In genomic region chr6:142412241-142412640, GRCh38 we compare ENCODE assay signal across 34 cellular contexts.
DNase-seq lines count a peak whose midpoint lies in the region; ATAC-seq, FAIRE-seq and TF ChIP-seq lines count a peak whose summit lies in the region.
"Had no signal": no experiment of that assay in that cellular context is flagged by ENCODE, and none has a peak within 500 bp of the region (broad histone marks: within the 10 kb centered on the region; RNA-seq: fewer than 3 reads in every experiment).

No MANE protein-coding gene starts in this region.

- H3K9ac ChIP-seq in mammary epithelial cell (ENCODE audit: insufficient read depth, low read length) (no peak overlapping the region), keratinocyte (ENCODE audit: control insufficient read depth, extremely low read depth, insufficient read depth, low read length) (no peak overlapping the region)
- H3K9ac ChIP-seq: KMS-11 had no signal

- H3K27ac ChIP-seq in mammary epithelial cell (ENCODE audit: insufficient read depth, low read depth, low read length): no peak overlapping the region
- peak overlapping the region; percentile 64 for H3K27ac ChIP-seq in SJCRH30
- no peak overlapping the region for H3K27ac ChIP-seq in keratinocyte (ENCODE audit: control insufficient read depth, insufficient read depth, low read length)
- no peak overlapping the region for H3K27ac ChIP-seq in pancreas
- H3K27ac ChIP-seq: coronary artery, KMS-11, sigmoid colon had no signal

- ATAC-seq in GM19397 (IDR thresholded peaks at IDR 0.05; ENCODE audit: unreplicated experiment): no peak
- no peak for ATAC-seq in pancreas
- ATAC-seq in GM18505 (IDR thresholded peaks at IDR 0.05; ENCODE audit: unreplicated experiment): no peak
- ATAC-seq: activated naive CD8-positive, alpha-beta T cell treated with anti-CD3 and anti-CD28 coated beads, Interleukin-2, amount 50 U/mL, for 24 hours; left lobe of liver; stimulated activated effector memory CD8-positive, alpha-beta T cell treated with anti-CD3 and anti-CD28 coated beads, Interleukin-12 subunit alpha, Interleukin-12 subunit beta, amount 100 ng/mL, for 72 hours had no signal

- DNase-seq in mammary epithelial cell (no peak), MCF 10A (ENCODE audit: unreplicated experiment) (no peak), SJCRH30 (no peak), keratinocyte (ENCODE audit: low read depth, low spot score) (no peak), pancreas (no peak), NCI-H82 treated with DMSO at 0.1 percent for 48 hours (lab: John Stamatoyannopoulos, UW; ENCODE audit: unreplicated experiment) (no peak)
- DNase-seq: activated CD4-positive, alpha-beta T cell treated with anti-CD3 and anti-CD28 coated beads, Interleukin-2, amount 50 U/mL, for 48 hours; activated CD4-positive, CD25-positive, alpha-beta regulatory T cell treated with anti-CD3 and anti-CD28 coated beads, Interleukin-2, amount 50 U/mL, for 72 hours; activated naive CD8-positive, alpha-beta T cell treated with anti-CD3 and anti-CD28 coated beads, Interleukin-2, amount 50 U/mL, for 24 hours; activated T-cell treated with anti-CD3 and anti-CD28 coated beads, Interleukin-2, amount 50 U/mL, for 48 hours; AML-193; Calu3; caudate nucleus; CD4-positive, CD25-positive, alpha-beta regulatory T cell; DMS79 treated with DMSO at 0.1 percent for 48 hours; effector memory CD4-positive, alpha-beta T cell; GDM1; MM.1S; NCI-H2081 treated with DMSO at 0.1 percent for 48 hours; NCI-H345; NCI-H748 treated with DMSO at 0.1 percent for 48 hours; RPMI8226; sigmoid colon; stimulated activated CD4-positive, alpha-beta T cell treated with anti-CD3 and anti-CD28 coated beads, Interleukin-15, amount 100 ng/mL, for 24 hours; T-helper 2 cell had no signal

- no peaks in the 10 kb centered on the region for H3K79me2 ChIP-seq in mammary epithelial cell (ENCODE audit: insufficient read depth, low read length)
- H3K79me2 ChIP-seq in keratinocyte (ENCODE audit: control insufficient read depth, insufficient read depth, low read length): no peaks in the 10 kb centered on the region

- WGBS in mammary epithelial cell (ENCODE audit: low coverage, missing lambda C conversion rate): 79% methylated on average over 2 of the region's 2 CpGs
- WGBS in pancreas, 2 donors: 48 to 67% methylated on average over 2 of the region's 2 CpGs

- H3K4me1 Mint-ChIP-seq in MCF 10A (ENCODE audit: insufficient read depth, unreplicated experiment): no peaks in the 10 kb centered on the region
- H3K4me1 Mint-ChIP-seq: CD4-positive, CD25-positive, alpha-beta regulatory T cell; memory B cell; stimulated activated effector memory CD8-positive, alpha-beta T cell treated with anti-CD3 and anti-CD28 coated beads, Interleukin-12 subunit alpha, Interleukin-12 subunit beta, amount 100 ng/mL, for 72 hours had no signal

- intact Hi-C loops in mammary epithelial cell (cut with micrococcal nuclease): no loop called here
- intact Hi-C loops in MCF 10A (cut with micrococcal nuclease): no loop called here
- intact Hi-C loops in pancreas (cut with DNase I): no loop called here

- no peak overlapping the region for H3K4me3 Mint-ChIP-seq in MCF 10A (ENCODE audit: unreplicated experiment)
- H3K4me3 Mint-ChIP-seq: activated naive CD8-positive, alpha-beta T cell treated with anti-CD3 and anti-CD28 coated beads, Interleukin-2, amount 50 U/mL, for 24 hours; CD4-positive, CD25-positive, alpha-beta regulatory T cell; memory B cell; stimulated activated effector memory CD8-positive, alpha-beta T cell treated with anti-CD3 and anti-CD28 coated beads, Interleukin-12 subunit alpha, Interleukin-12 subunit beta, amount 100 ng/mL, for 72 hours; type B pancreatic cell had no signal

- no peaks in the 10 kb centered on the region for H3K27me3 ChIP-seq in mammary epithelial cell (ENCODE audit: insufficient read depth, low read length)
- no peaks in the 10 kb centered on the region for H3K27me3 ChIP-seq in SJCRH30
- no peaks in the 10 kb centered on the region for H3K27me3 ChIP-seq in keratinocyte (ENCODE audit: control insufficient read depth, extremely low read depth, insufficient read depth, low read length)
- no peaks in the 10 kb centered on the region for H3K27me3 ChIP-seq in pancreas
- H3K27me3 ChIP-seq: sigmoid colon had no signal

- peaks cover 39% of the 10 kb centered on the region for H3K4me1 ChIP-seq in mammary epithelial cell (ENCODE audit: insufficient read depth, low read length)
- H3K4me1 ChIP-seq in SJCRH30: peaks cover 38% of the 10 kb centered on the region
- peaks cover 34% of the 10 kb centered on the region for H3K4me1 ChIP-seq in keratinocyte (ENCODE audit: control insufficient read depth, extremely low read depth, insufficient read depth, low read length)
- no peaks in the 10 kb centered on the region for H3K4me1 ChIP-seq in pancreas
- H3K4me1 ChIP-seq: sigmoid colon had no signal

- peaks cover 19% of the 10 kb centered on the region for H3K36me3 Mint-ChIP-seq in MCF 10A (ENCODE audit: insufficient read depth, unreplicated experiment)
- H3K36me3 Mint-ChIP-seq: CD4-positive, CD25-positive, alpha-beta regulatory T cell; memory B cell; stimulated activated effector memory CD8-positive, alpha-beta T cell treated with anti-CD3 and anti-CD28 coated beads, Interleukin-12 subunit alpha, Interleukin-12 subunit beta, amount 100 ng/mL, for 72 hours had no signal

- peak overlapping the region; percentile 3 for H3K4me2 ChIP-seq in mammary epithelial cell (ENCODE audit: insufficient read depth, low read depth, low read length)
- no peak overlapping the region for H3K4me2 ChIP-seq in keratinocyte (ENCODE audit: control insufficient read depth, extremely low read depth, insufficient read depth, low read depth, low read length)
- H3K4me2 ChIP-seq: KMS-11 had no signal

- H3K9me1 ChIP-seq in keratinocyte (ENCODE audit: control insufficient read depth, extremely low read depth, insufficient read depth, low read length): no peaks in the 10 kb centered on the region

- H3K4me3 ChIP-seq in mammary epithelial cell (replicated peaks in 1 of 3; ENCODE audit: insufficient read depth in 1 of 3, low read depth in 2 of 3, low read length in 3 of 3) (no peak overlapping the region), SJCRH30 (no peak overlapping the region), keratinocyte (ENCODE audit: control insufficient read depth in 2 of 3, extremely low read depth in 1 of 3, insufficient read depth in 2 of 3, low read depth in 1 of 3, low read length in 3 of 3) (no peak overlapping the region), pancreas (no peak overlapping the region)
- H3K4me3 ChIP-seq: coronary artery, sigmoid colon had no signal

- no peaks in the 10 kb centered on the region for H3K27me3 Mint-ChIP-seq in MCF 10A (ENCODE audit: insufficient read depth, unreplicated experiment)
- H3K27me3 Mint-ChIP-seq: activated naive CD8-positive, alpha-beta T cell treated with anti-CD3 and anti-CD28 coated beads, Interleukin-2, amount 50 U/mL, for 24 hours; type B pancreatic cell had no signal

- BruUV-seq in mammary epithelial cell (replicated peaks; lab: Mats Ljungman, UMichigan) (no TSS peak), MCF 10A (replicated peaks; lab: Mats Ljungman, UMichigan) (no TSS peak)

- POLR2A ChIA-PET in MCF 10A (lab: Yijun Ruan, JAX): no interaction called here

- CTCF ChIA-PET in mammary epithelial cell (lab: Charles Lee; ENCODE audit: low non-redundant PET): no interaction called here
- CTCF ChIA-PET in MCF 10A (lab: Yijun Ruan, JAX): interaction anchor here (0.6 to 0.7 kb wide), 2 partner anchors 14 to 30 kb away, joined by 3 read pairs; no protein-coding TSS in a partner anchor

- H3K9me3 ChIP-seq in mammary epithelial cell (replicated peaks; ENCODE audit: insufficient read depth, low read length) (no peaks in the 10 kb centered on the region), SJCRH30 (replicated peaks) (no peaks in the 10 kb centered on the region), keratinocyte (ENCODE audit: control insufficient read depth, low read depth, low read length) (no peaks in the 10 kb centered on the region), pancreas (no peaks in the 10 kb centered on the region)
- H3K9me3 ChIP-seq: sigmoid colon had no signal

- H4K20me1 ChIP-seq in mammary epithelial cell (ENCODE audit: insufficient read depth, low read length) (no peaks in the 10 kb centered on the region), keratinocyte (ENCODE audit: control insufficient read depth, extremely low read depth, insufficient read depth, low read length) (no peaks in the 10 kb centered on the region)

- FAIRE-seq in keratinocyte (lab: Jason Lieb, UNC) (peak; percentile 52), pancreas (lab: Jason Lieb, UNC) (no peak)
- FAIRE-seq: A204.1 had no signal

- no peaks in the 10 kb centered on the region for H3K9me3 Mint-ChIP-seq in MCF 10A (ENCODE audit: unreplicated experiment)
- H3K9me3 Mint-ChIP-seq: activated naive CD8-positive, alpha-beta T cell treated with anti-CD3 and anti-CD28 coated beads, Interleukin-2, amount 50 U/mL, for 24 hours; memory B cell; stimulated activated effector memory CD8-positive, alpha-beta T cell treated with anti-CD3 and anti-CD28 coated beads, Interleukin-12 subunit alpha, Interleukin-12 subunit beta, amount 100 ng/mL, for 72 hours; type B pancreatic cell had no signal

- TF ChIP-seq CTCF in mammary epithelial cell (conservative IDR thresholded peaks at IDR 0.05 in 1 of 2, IDR thresholded peaks at IDR 0.05 in 1 of 2; ENCODE audit: extremely low read depth in 1 of 2, insufficient read depth in 1 of 2, low read depth in 1 of 2, low read length in 2 of 2): no peak
- no peak for TF ChIP-seq CTCF in MCF 10A (IDR thresholded peaks at IDR 0.05; ENCODE audit: unreplicated experiment)
- TF ChIP-seq CTCF in keratinocyte (optimal IDR thresholded peaks at IDR 0.05 in 1 of 3, IDR thresholded peaks at IDR 0.05 in 1 of 3, conservative IDR thresholded peaks at IDR 0.05 in 1 of 3; ENCODE audit: extremely low read depth in 1 of 3, insufficient read depth in 2 of 3, low read length in 3 of 3): no peak
- TF ChIP-seq CTCF in pancreas (IDR thresholded peaks at IDR 0.05): no peak

- H3K36me3 ChIP-seq in mammary epithelial cell (ENCODE audit: insufficient read depth, low read length): peaks cover 2% of the 10 kb centered on the region
- H3K36me3 ChIP-seq in SJCRH30: no peaks in the 10 kb centered on the region
- no peaks in the 10 kb centered on the region for H3K36me3 ChIP-seq in keratinocyte (ENCODE audit: control insufficient read depth in 2 of 2, extremely low read depth in 1 of 2, insufficient read depth in 2 of 2, low read length in 2 of 2)
- H3K36me3 ChIP-seq in pancreas: no peaks in the 10 kb centered on the region
- H3K36me3 ChIP-seq: sigmoid colon had no signal

- no peak for TF ChIP-seq POLR2A in GM18505 (IDR thresholded peaks at IDR 0.05; ENCODE audit: borderline replicate concordance, extremely low read depth, insufficient read depth, insufficient read length)

- in situ Hi-C loops in mammary epithelial cell (cut with MboI; ENCODE audit: low sequenced_read_pairs in 2 of 2): no loop called here

- no peak overlapping the region for H2AFZ ChIP-seq in mammary epithelial cell (ENCODE audit: low read depth, low read length)
- H2AFZ ChIP-seq in keratinocyte (ENCODE audit: control insufficient read depth, low read length): no peak overlapping the region

- H3K27ac Mint-ChIP-seq in MCF 10A (ENCODE audit: low read depth, unreplicated experiment): no peak overlapping the region
- H3K27ac Mint-ChIP-seq: activated naive CD8-positive, alpha-beta T cell treated with anti-CD3 and anti-CD28 coated beads, Interleukin-2, amount 50 U/mL, for 24 hours; CD4-positive, CD25-positive, alpha-beta regulatory T cell; memory B cell; stimulated activated effector memory CD8-positive, alpha-beta T cell treated with anti-CD3 and anti-CD28 coated beads, Interleukin-12 subunit alpha, Interleukin-12 subunit beta, amount 100 ng/mL, for 72 hours; type B pancreatic cell had no signal

- dilution Hi-C loops in mammary epithelial cell (cut with HindIII; ENCODE audit: low sequenced_read_pairs) (no loop called here), keratinocyte (cut with MboI; ENCODE audit: extremely low pct_ligation_motif_present, low sequenced_read_pairs) (no loop called here)
